14 cellular contexts compared by ENCODE assay signal in genomic region chr15:71048913-71049675, GRCh38.
DNase-seq lines count a peak whose midpoint lies in the region; ATAC-seq and TF ChIP-seq lines count a peak whose summit lies in the region.
"Had no signal": no experiment of that assay in that cellular context is flagged by ENCODE, and none has a peak within 500 bp of the region (broad histone marks: within the 10 kb centered on the region; RNA-seq: fewer than 3 reads in every experiment).

No MANE protein-coding gene starts in this region.

- H3K4me1 Mint-ChIP-seq in activated T-cell treated with anti-CD3 and anti-CD28 coated beads, Interleukin-2, amount 50 U/mL, for 24 hours (ENCODE audit: low read depth), result no peaks in the 10 kb centered on the region
- H3K4me1 Mint-ChIP-seq: immature natural killer cell; stimulated activated naive CD8-positive, alpha-beta T cell treated with anti-CD3 and anti-CD28 coated beads, Interleukin-15, amount 100 ng/mL, for 72 hours had no signal

- H3K27me3 Mint-ChIP-seq in activated T-cell treated with anti-CD3 and anti-CD28 coated beads, Interleukin-2, amount 50 U/mL, for 24 hours, result peaks cover 19% of the 10 kb centered on the region
- H3K27me3 Mint-ChIP-seq: stimulated activated naive CD8-positive, alpha-beta T cell treated with anti-CD3 and anti-CD28 coated beads, Interleukin-15, amount 100 ng/mL, for 72 hours had no signal

- H3K27ac Mint-ChIP-seq in activated T-cell treated with anti-CD3 and anti-CD28 coated beads, Interleukin-2, amount 50 U/mL, for 24 hours, result no peak overlapping the region
- H3K27ac Mint-ChIP-seq: immature natural killer cell; stimulated activated naive CD8-positive, alpha-beta T cell treated with anti-CD3 and anti-CD28 coated beads, Interleukin-15, amount 100 ng/mL, for 72 hours had no signal

- no peak for TF ChIP-seq EP300 in stomach (IDR thresholded peaks at IDR 0.05)

- no peaks in the 10 kb centered on the region for H3K36me3 Mint-ChIP-seq in activated T-cell treated with anti-CD3 and anti-CD28 coated beads, Interleukin-2, amount 50 U/mL, for 24 hours (ENCODE audit: low read depth)
- H3K36me3 Mint-ChIP-seq: immature natural killer cell had no signal

- H3K27me3 ChIP-seq in RWPE2 (ENCODE audit: insufficient read depth, poor library complexity, severe bottlenecking), result no peaks in the 10 kb centered on the region
- H3K27me3 ChIP-seq in stomach, result no peaks in the 10 kb centered on the region
- H3K27me3 ChIP-seq: right atrium auricular region had no signal

- no peak overlapping the region for H3K4me3 Mint-ChIP-seq in activated T-cell treated with anti-CD3 and anti-CD28 coated beads, Interleukin-2, amount 50 U/mL, for 24 hours
- H3K4me3 Mint-ChIP-seq: immature natural killer cell; stimulated activated naive CD8-positive, alpha-beta T cell treated with anti-CD3 and anti-CD28 coated beads, Interleukin-15, amount 100 ng/mL, for 72 hours had no signal

- H3K4me3 ChIP-seq in RWPE2 (ENCODE audit: severe bottlenecking), result no peak overlapping the region
- no peak overlapping the region for H3K4me3 ChIP-seq in fibroblast of pulmonary artery (replicated peaks; ENCODE audit: low read depth, low read length)
- H3K4me3 ChIP-seq in retinal pigment epithelial cell (ENCODE audit: low read length), result no peak overlapping the region
- no peak overlapping the region for H3K4me3 ChIP-seq in stomach
- H3K4me3 ChIP-seq: right atrium auricular region had no signal

- H3K36me3 ChIP-seq in RWPE2 (ENCODE audit: low read depth), result no peaks in the 10 kb centered on the region
- H3K36me3 ChIP-seq in stomach, result peaks cover 0 to 7% (median 0%) of the 10 kb centered on the region in 4 donors

- TF ChIP-seq CTCF in RWPE2 (IDR thresholded peaks at IDR 0.05; ENCODE audit: poor library complexity, severe bottlenecking) (no peak), fibroblast of pulmonary artery (IDR thresholded peaks at IDR 0.05; ENCODE audit: low read length, missing control alignments) (no peak), retinal pigment epithelial cell (conservative IDR thresholded peaks at IDR 0.05; ENCODE audit: low read depth, low read length) (no peak), stomach (IDR thresholded peaks at IDR 0.05) (no peak)

- H3K9me3 ChIP-seq in RWPE2 (ENCODE audit: severe bottlenecking) (no peaks in the 10 kb centered on the region), stomach (no peaks in the 10 kb centered on the region)
- H3K9me3 ChIP-seq: right atrium auricular region had no signal

- intact Hi-C loops in stomach (cut with DNase I; ENCODE audit: low total_unique reads), result no loop called here

- H3K27ac ChIP-seq in RWPE2 (ENCODE audit: poor library complexity, severe bottlenecking), result peak overlapping the region; percentile 99
- H3K27ac ChIP-seq in stomach, result no peak overlapping the region
- H3K27ac ChIP-seq: right atrium auricular region had no signal

- ATAC-seq in RWPE2 (ENCODE audit: low read depth) (peak; percentile 62), GM21786 (IDR thresholded peaks at IDR 0.05; ENCODE audit: unreplicated experiment) (no peak)
- ATAC-seq: stimulated activated naive CD8-positive, alpha-beta T cell treated with anti-CD3 and anti-CD28 coated beads, Interleukin-15, amount 100 ng/mL, for 72 hours had no signal

- 84 to 94% (median 88%) methylated on average over 2 of the region's 2 CpGs for WGBS in stomach, 5 donors

- peak; percentile 95 for DNase-seq in EH (ENCODE audit: low read depth)
- DNase-seq in RWPE2 (ENCODE audit: low spot score), result no peak
- peak; percentile 97 for DNase-seq in fibroblast of pulmonary artery (ENCODE audit: low read depth)
- DNase-seq in retinal pigment epithelial cell (ENCODE audit: low read depth), result peak; percentile 47
- no peak for DNase-seq in stomach
- no peak for DNase-seq in activated T-cell treated with anti-CD3 and anti-CD28 coated beads, Interleukin-2, amount 50 U/mL, for 24 hours
- DNase-seq in activated CD8-positive, alpha-beta memory T cell treated with anti-CD3 and anti-CD28 coated beads for 24 hours, result no peak
- DNase-seq: activated CD4-positive, CD25-positive, alpha-beta regulatory T cell treated with anti-CD3 and anti-CD28 coated beads, Interleukin-2, amount 50 U/mL, for 72 hours; immature natural killer cell; Kasumi-1; NCI-H2107; stimulated activated naive CD8-positive, alpha-beta T cell treated with anti-CD3 and anti-CD28 coated beads, Interleukin-15, amount 100 ng/mL, for 72 hours had no signal

- TF ChIP-seq POLR2A in stomach (IDR thresholded peaks at IDR 0.05), result no peak

- H3K4me1 ChIP-seq in RWPE2 (ENCODE audit: insufficient read depth, poor library complexity, severe bottlenecking) (peaks cover 62% of the 10 kb centered on the region), stomach (no peaks in the 10 kb centered on the region)
- H3K4me1 ChIP-seq: right atrium auricular region had no signal

- no peaks in the 10 kb centered on the region for H3K9me3 Mint-ChIP-seq in activated T-cell treated with anti-CD3 and anti-CD28 coated beads, Interleukin-2, amount 50 U/mL, for 24 hours
- H3K9me3 Mint-ChIP-seq: immature natural killer cell; stimulated activated naive CD8-positive, alpha-beta T cell treated with anti-CD3 and anti-CD28 coated beads, Interleukin-15, amount 100 ng/mL, for 72 hours had no signal

Comparison
In these comparisons a context has a peak if more than half of its experiments do, and no peak if none do; other contexts are left out.
1. DNase-seq: peak in EH (single experiment), fibroblast of pulmonary artery (single experiment) and retinal pigment epithelial cell (single experiment); none in RWPE2 (single experiment), stomach (single experiment), activated T-cell treated with anti-CD3 and anti-CD28 coated beads, Interleukin-2, amount 50 U/mL, for 24 hours (single experiment) and activated CD8-positive, alpha-beta memory T cell treated with anti-CD3 and anti-CD28 coated beads for 24 hours (single experiment).